In the genomic region with DNA sequence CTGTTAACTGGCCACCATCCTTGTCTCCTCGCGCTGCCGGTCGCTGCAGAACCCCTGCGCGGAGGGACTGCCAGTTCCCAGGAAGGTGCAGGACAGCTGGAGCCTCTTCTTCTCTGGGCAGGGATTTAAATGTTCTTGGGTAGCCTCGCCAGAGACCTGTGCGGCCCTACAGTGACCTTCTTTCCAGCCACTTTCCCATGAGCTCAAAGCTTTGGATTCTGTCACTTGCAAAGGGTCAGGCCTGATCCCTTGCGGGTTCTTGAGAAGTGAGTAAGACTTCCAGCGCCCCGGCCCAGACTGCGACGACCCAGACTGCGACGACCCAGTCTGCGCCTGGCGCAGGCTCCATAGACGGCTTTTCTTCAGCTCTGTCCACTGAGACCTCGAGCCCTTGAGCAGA, we compare ENCODE assay signal across 8 cellular contexts. TPM values are rescaled to one million over a fixed set of nuclear protein-coding genes. Genes with fewer than 3 reads are reported as not detected.
DNase-seq lines count a peak whose midpoint lies in the region; ATAC-seq and TF ChIP-seq lines count a peak whose summit lies in the region.

No MANE protein-coding gene starts in this region.

- TF ChIP-seq CTCF in Peyer's patch (IDR thresholded peaks at IDR 0.05): no peak
- no peak for TF ChIP-seq CTCF in mesothelial cell of epicardium (IDR thresholded peaks at IDR 0.05; ENCODE audit: unreplicated experiment)
- no peak for TF ChIP-seq CTCF in thoracic aorta (IDR thresholded peaks at IDR 0.05)
- no peak for TF ChIP-seq CTCF in GM13977 (IDR thresholded peaks at IDR 0.05; ENCODE audit: extremely low read depth, insufficient read depth, missing control alignments)

- ATAC-seq in thoracic aorta (ENCODE audit: insufficient number of reproducible peaks, low FRiP score, low read depth): no peak

- in situ Hi-C loops in GM13977 (cut with MboI; ENCODE audit: low pct_unique_long_range_greater_than_20kb, low sequenced_read_pairs, unreplicated experiment): no loop called here

- peaks cover 23% of the 10 kb centered on the region for H3K36me3 Mint-ChIP-seq in activated naive CD8-positive, alpha-beta T cell treated with anti-CD3 and anti-CD28 coated beads for 36 hours
- no peaks in the 10 kb centered on the region for H3K36me3 Mint-ChIP-seq in mesothelial cell of epicardium

- H3K4me3 ChIP-seq in Peyer's patch (peak overlapping the region; percentile 62 to 88 (median 76)), thoracic aorta (peak overlapping the region; percentile 94), MG63 (no peak overlapping the region; the same call in 1 of the 2 replicates)

- H3K27me3 ChIP-seq in Peyer's patch (no peaks in the 10 kb centered on the region), thoracic aorta (replicated peaks; ENCODE audit: insufficient read depth) (no peaks in the 10 kb centered on the region), MG63 (no peaks in the 10 kb centered on the region)

- H3K4me3 Mint-ChIP-seq in activated naive CD8-positive, alpha-beta T cell treated with anti-CD3 and anti-CD28 coated beads for 36 hours: peak overlapping the region; percentile 87
- peak overlapping the region; percentile 94 for H3K4me3 Mint-ChIP-seq in mesothelial cell of epicardium

- no peaks in the 10 kb centered on the region for H3K27me3 Mint-ChIP-seq in activated naive CD8-positive, alpha-beta T cell treated with anti-CD3 and anti-CD28 coated beads for 36 hours
- no peaks in the 10 kb centered on the region for H3K27me3 Mint-ChIP-seq in mesothelial cell of epicardium (ENCODE audit: low read depth)

- H3K9me3 ChIP-seq in Peyer's patch: no peaks in the 10 kb centered on the region
- H3K9me3 ChIP-seq in thoracic aorta: no peaks in the 10 kb centered on the region
- H3K9me3 ChIP-seq in MG63: no peaks in the 10 kb centered on the region

- H3K27ac ChIP-seq in Peyer's patch: peak overlapping the region; percentile 91 to 96 (median 92)
- no peak overlapping the region for H3K27ac ChIP-seq in thoracic aorta

- H3K9me3 Mint-ChIP-seq in activated naive CD8-positive, alpha-beta T cell treated with anti-CD3 and anti-CD28 coated beads for 36 hours: no peaks in the 10 kb centered on the region
- peaks cover 5% of the 10 kb centered on the region for H3K9me3 Mint-ChIP-seq in mesothelial cell of epicardium

- peaks cover 78% of the 10 kb centered on the region for H3K4me1 Mint-ChIP-seq in activated naive CD8-positive, alpha-beta T cell treated with anti-CD3 and anti-CD28 coated beads for 36 hours
- H3K4me1 Mint-ChIP-seq in mesothelial cell of epicardium: peaks cover 38% of the 10 kb centered on the region

- peak overlapping the region; percentile 95 for H3K27ac Mint-ChIP-seq in activated naive CD8-positive, alpha-beta T cell treated with anti-CD3 and anti-CD28 coated beads for 36 hours
- peak overlapping the region; percentile 97 for H3K27ac Mint-ChIP-seq in mesothelial cell of epicardium

- TF ChIP-seq POLR2A in Peyer's patch (IDR thresholded peaks at IDR 0.05): no peak

- no peaks in the 10 kb centered on the region for H3K36me3 ChIP-seq in Peyer's patch
- no peaks in the 10 kb centered on the region for H3K36me3 ChIP-seq in thoracic aorta
- H3K36me3 ChIP-seq in MG63: peaks cover 3% of the 10 kb centered on the region; the same call in 1 of the 2 replicates

- DNase-seq in Peyer's patch: peak in 1 of 3 donors; percentile 51
- DNase-seq in activated naive CD8-positive, alpha-beta T cell treated with anti-CD3 and anti-CD28 coated beads for 36 hours: peak; percentile 49
- no peak for DNase-seq in mesothelial cell of epicardium (ENCODE audit: low spot score in 2 of 2, unreplicated experiment in 2 of 2)
- DNase-seq in thoracic aorta (ENCODE audit: low spot score): no peak
- DNase-seq in MG63: no peak
- DNase-seq in GM13977 (ENCODE audit: low spot score): no peak
- DNase-seq in NCI-H2196 (lab: John Stamatoyannopoulos, UW; ENCODE audit: unreplicated experiment): no peak
- no peak for DNase-seq in 8988T

- peaks cover 0 to 20% (median 3%) of the 10 kb centered on the region in 4 donors for H3K4me1 ChIP-seq in Peyer's patch
- H3K4me1 ChIP-seq in thoracic aorta (ENCODE audit: control insufficient read depth in 1 of 2, low read depth in 2 of 2): peaks cover 8 to 31% of the 10 kb centered on the region in 2 donors

RNA-seq across cellular contexts. Expression of gene SLFN5, which starts 1.4 kb away (rescaled TPM):
- 10 to 100 TPM in 2 of 4 donors, 1 to 10 TPM in 2; 6.8 to 35.5 (median 11.4) TPM for total RNA-seq in Peyer's patch
- total RNA-seq in activated naive CD8-positive, alpha-beta T cell treated with anti-CD3 and anti-CD28 coated beads for 36 hours: 10 to 100 TPM; 33.9 to 37.9 TPM
- 46.2 to 50.0 TPM (median 46.9 TPM) in 3 replicates for total RNA-seq in mesothelial cell of epicardium
- total RNA-seq in thoracic aorta: 10 to 100 TPM; 19.0 to 23.8 TPM
- total RNA-seq in MG63 (2014; rRNA removed; shearing (Covaris generic); ENCODE audit: low replicate concordance): 4.0 and 11.0 TPM in 2 replicates

RNA-seq across cellular contexts. Expression of gene SLC35G3, which starts 47.3 kb away (rescaled TPM):
- total RNA-seq in Peyer's patch: not detected
- not detected for total RNA-seq in activated naive CD8-positive, alpha-beta T cell treated with anti-CD3 and anti-CD28 coated beads for 36 hours
- not detected in 3 replicates for total RNA-seq in mesothelial cell of epicardium
- not detected for total RNA-seq in thoracic aorta
- not detected in 2 replicates for total RNA-seq in MG63 (2014; rRNA removed; shearing (Covaris generic); ENCODE audit: low replicate concordance)

Comparison
In these comparisons a context has a peak if more than half of its experiments do, and no peak if none do; other contexts are left out.
1. H3K27ac ChIP-seq: peak in Peyer's patch (4 of 4); none in thoracic aorta (0 of 2).